Comparison of ENCODE assay signal across 26 cellular contexts in genomic region chr1:28161770-28162550, GRCh38. TPM values are rescaled to one million over a fixed set of nuclear protein-coding genes. Genes with fewer than 3 reads are reported as not detected.
DNase-seq lines count a peak whose midpoint lies in the region; ATAC-seq and TF ChIP-seq lines count a peak whose summit lies in the region.
"Had no signal": no experiment of that assay in that cellular context is flagged by ENCODE, and none has a peak within 500 bp of the region (broad histone marks: within the 10 kb centered on the region; RNA-seq: fewer than 3 reads in every experiment).

No MANE protein-coding gene starts in this region.

- TF ChIP-seq CTCF in left lung (IDR thresholded peaks at IDR 0.05) (no peak), tibial nerve (IDR thresholded peaks at IDR 0.05) (no peak), PC-9 (conservative IDR thresholded peaks at IDR 0.05) (no peak)

- POLR2A ChIA-PET in activated naive CD8-positive, alpha-beta T cell treated with anti-CD3 and anti-CD28 coated beads, Interleukin-2, amount 10 ng/mL, durations not matched to agents 7 days and 5 days (lab: Charles Lee) = interaction anchor here (0.9 kb wide), 1 partner anchor 10 kb away, joined by 4 read pairs; no protein-coding TSS in a partner anchor
- POLR2A ChIA-PET in PC-9 (lab: Charles Lee; ENCODE audit: unreplicated experiment) = no interaction called here

- no peak for ATAC-seq in activated naive CD8-positive, alpha-beta T cell treated with anti-CD3 and anti-CD28 coated beads, Interleukin-2, amount 10 ng/mL, durations not matched to agents 7 days and 5 days (ENCODE audit: low read depth)
- peak; percentile 30 for ATAC-seq in left lung
- ATAC-seq: A549; activated T-cell treated with anti-CD3 and anti-CD28 coated beads, Interleukin-2, amount 50 U/mL, for 4 hours; gastroesophageal sphincter; HCT116 had no signal

- peak; percentile 15 to 25 for TF ChIP-seq EP300 in tibial nerve (IDR thresholded peaks at IDR 0.05)

- no peak overlapping the region for H3K4me3 ChIP-seq in left lung
- no peak overlapping the region for H3K4me3 ChIP-seq in tibial nerve
- H3K4me3 ChIP-seq in PC-9 = no peak overlapping the region
- H3K4me3 ChIP-seq: A549, gastroesophageal sphincter, skin epidermis, thoracic aorta had no signal

- no peaks in the 10 kb centered on the region; the same call in 1 of the 2 replicates for H3F3A ChIP-seq in PC-9 (ENCODE audit: insufficient read depth, low read depth)

- H3K27me3 ChIP-seq in left lung (no peaks in the 10 kb centered on the region), tibial nerve (no peaks in the 10 kb centered on the region), PC-9 (ENCODE audit: insufficient read depth, low read depth) (no peaks in the 10 kb centered on the region)
- H3K27me3 ChIP-seq: brain microvascular endothelial cell, gastroesophageal sphincter had no signal

- TF ChIP-seq POLR2A in tibial nerve (IDR thresholded peaks at IDR 0.05) = no peak

- peak overlapping the region; percentile 44 for H3K27ac Mint-ChIP-seq in activated naive CD8-positive, alpha-beta T cell treated with anti-CD3 and anti-CD28 coated beads, Interleukin-2, amount 10 ng/mL, durations not matched to agents 7 days and 5 days
- no peak overlapping the region for H3K27ac Mint-ChIP-seq in activated naive CD8-positive, alpha-beta T cell treated with anti-CD3 and anti-CD28 coated beads for 36 hours
- H3K27ac Mint-ChIP-seq: activated CD4-positive, alpha-beta memory T cell treated with anti-CD3 and anti-CD28 coated beads for 36 hours; activated naive CD8-positive, alpha-beta T cell; T-helper 1 cell treated with Interleukin-12 subunit alpha and Interleukin-12 subunit beta and Interleukin-4 antibody, amounts not matched to agents 30 μg/mL and 1 μg/mL, for 36 hours had no signal

- no peaks in the 10 kb centered on the region for H3K9me2 ChIP-seq in PC-9 (ENCODE audit: insufficient read depth)

- no peak overlapping the region for H3K4me3 Mint-ChIP-seq in activated naive CD8-positive, alpha-beta T cell treated with anti-CD3 and anti-CD28 coated beads, Interleukin-2, amount 10 ng/mL, durations not matched to agents 7 days and 5 days
- H3K4me3 Mint-ChIP-seq in activated naive CD8-positive, alpha-beta T cell treated with anti-CD3 and anti-CD28 coated beads for 36 hours = no peak overlapping the region
- H3K4me3 Mint-ChIP-seq: activated CD4-positive, alpha-beta memory T cell treated with anti-CD3 and anti-CD28 coated beads for 36 hours; activated naive CD8-positive, alpha-beta T cell; activated T-cell treated with anti-CD3 and anti-CD28 coated beads, Interleukin-2, amount 50 U/mL, for 4 hours; T-helper 1 cell treated with Interleukin-12 subunit alpha and Interleukin-12 subunit beta and Interleukin-4 antibody, amounts not matched to agents 30 μg/mL and 1 μg/mL, for 36 hours had no signal

- H3K4me1 ChIP-seq in left lung (peaks cover 3 to 85% of the 10 kb centered on the region in 2 donors), tibial nerve (peaks cover 0 to 10% (median 0%) of the 10 kb centered on the region in 4 donors), PC-9 (replicated peaks; ENCODE audit: insufficient read depth) (no peaks in the 10 kb centered on the region)
- H3K4me1 ChIP-seq: A549 had no signal

- no peaks in the 10 kb centered on the region for H4K20me1 ChIP-seq in PC-9 (ENCODE audit: insufficient read depth)

- H2AFZ ChIP-seq in PC-9 = no peak overlapping the region

- H3K9me3 Mint-ChIP-seq in activated naive CD8-positive, alpha-beta T cell treated with anti-CD3 and anti-CD28 coated beads, Interleukin-2, amount 10 ng/mL, durations not matched to agents 7 days and 5 days = peaks cover 2% of the 10 kb centered on the region
- no peaks in the 10 kb centered on the region for H3K9me3 Mint-ChIP-seq in activated naive CD8-positive, alpha-beta T cell treated with anti-CD3 and anti-CD28 coated beads for 36 hours
- H3K9me3 Mint-ChIP-seq: activated T-cell treated with anti-CD3 and anti-CD28 coated beads, Interleukin-2, amount 50 U/mL, for 4 hours had no signal

- no peaks in the 10 kb centered on the region for H3K9me3 ChIP-seq in left lung
- H3K9me3 ChIP-seq in tibial nerve = peaks cover 0 to 3% (median 0%) of the 10 kb centered on the region in 4 donors
- no peaks in the 10 kb centered on the region for H3K9me3 ChIP-seq in PC-9 (ENCODE audit: insufficient read depth, low read depth)
- H3K9me3 ChIP-seq: A549, gastroesophageal sphincter had no signal

- no TSS peak for BruUV-seq in PC-9 (replicated peaks; lab: Mats Ljungman, UMichigan)

- peaks cover 37% of the 10 kb centered on the region for H3K27me3 Mint-ChIP-seq in activated naive CD8-positive, alpha-beta T cell treated with anti-CD3 and anti-CD28 coated beads, Interleukin-2, amount 10 ng/mL, durations not matched to agents 7 days and 5 days
- peaks cover 48% of the 10 kb centered on the region for H3K27me3 Mint-ChIP-seq in activated naive CD8-positive, alpha-beta T cell treated with anti-CD3 and anti-CD28 coated beads for 36 hours

- H3K4me1 Mint-ChIP-seq in activated naive CD8-positive, alpha-beta T cell treated with anti-CD3 and anti-CD28 coated beads, Interleukin-2, amount 10 ng/mL, durations not matched to agents 7 days and 5 days = peaks cover 9% of the 10 kb centered on the region
- peaks cover 1% of the 10 kb centered on the region for H3K4me1 Mint-ChIP-seq in activated naive CD8-positive, alpha-beta T cell treated with anti-CD3 and anti-CD28 coated beads for 36 hours

- H3K4me2 ChIP-seq in PC-9 = no peak overlapping the region
- H3K4me2 ChIP-seq: A549 had no signal

- H3K27ac ChIP-seq in left lung (peak overlapping the region; percentile 70 to 74), tibial nerve (peak overlapping the region in 1 of 4 donors; percentile 66), PC-9 (no peak overlapping the region)
- H3K27ac ChIP-seq: A549, brain microvascular endothelial cell, C4-2B, gastroesophageal sphincter, thoracic aorta, WERI-Rb-1 had no signal

- intact Hi-C loops in left lung (cut with DNase I) = no loop called here
- intact Hi-C loops in PC-9 (cut with micrococcal nuclease; ENCODE audit: unreplicated experiment) = no loop called here

- H3K36me3 ChIP-seq in left lung (peaks cover 0 to 10% of the 10 kb centered on the region in 2 donors), tibial nerve (no peaks in the 10 kb centered on the region), PC-9 (ENCODE audit: low read depth) (no peaks in the 10 kb centered on the region)
- H3K36me3 ChIP-seq: brain microvascular endothelial cell, gastroesophageal sphincter, thoracic aorta, WERI-Rb-1 had no signal

- 84 to 85% methylated on average over 10 of the region's 10 CpGs for WGBS in tibial nerve, 2 donors

- H3K36me3 Mint-ChIP-seq in activated naive CD8-positive, alpha-beta T cell treated with anti-CD3 and anti-CD28 coated beads, Interleukin-2, amount 10 ng/mL, durations not matched to agents 7 days and 5 days = peaks cover 3% of the 10 kb centered on the region
- H3K36me3 Mint-ChIP-seq in activated naive CD8-positive, alpha-beta T cell treated with anti-CD3 and anti-CD28 coated beads for 36 hours = no peaks in the 10 kb centered on the region

- CTCF ChIA-PET in PC-9 (lab: Charles Lee) = no interaction called here

- no peaks in the 10 kb centered on the region for H3K79me2 ChIP-seq in PC-9 (ENCODE audit: low read depth)

- DNase-seq in activated naive CD8-positive, alpha-beta T cell treated with anti-CD3 and anti-CD28 coated beads, Interleukin-2, amount 10 ng/mL, durations not matched to agents 7 days and 5 days = no peak
- no peak for DNase-seq in activated naive CD8-positive, alpha-beta T cell treated with anti-CD3 and anti-CD28 coated beads for 36 hours
- DNase-seq in SHP77 treated with DMSO at 0.1 percent for 48 hours (lab: John Stamatoyannopoulos, UW) = peak; percentile 50
- DNase-seq in left lung = no peak
- no peak for DNase-seq in tibial nerve (ENCODE audit: low spot score in 2 of 2)
- no peak for DNase-seq in PC-9
- no peak for DNase-seq in putamen (ENCODE audit: low spot score)
- no peak for DNase-seq in stimulated activated CD4-positive, alpha-beta T cell treated with anti-CD3 and anti-CD28 coated beads, Interleukin-2, amount 100 ng/mL, for 24 hours
- DNase-seq: activated CD4-positive, alpha-beta memory T cell treated with anti-CD3 and anti-CD28 coated beads for 36 hours; activated T-cell treated with anti-CD3 and anti-CD28 coated beads, Interleukin-2, amount 50 U/mL, for 4 hours; brain microvascular endothelial cell; cortex of kidney; erythroblast; KG1; NCI-H1105 treated with DMSO at 0.1 percent for 48 hours; NK-92 treated with Interleukin-12 subunit alpha and Interleukin-12 subunit beta, amount 100 ng/mL, for 24 hours; WERI-Rb-1 had no signal

RNA-seq across cellular contexts. Expression of gene PTAFR, which starts 14.5 kb away (rescaled TPM):
- total RNA-seq in activated naive CD8-positive, alpha-beta T cell treated with anti-CD3 and anti-CD28 coated beads, Interleukin-2, amount 10 ng/mL, durations not matched to agents 7 days and 5 days = 1 to 10 TPM in 1 of 2 experiments, under 1 TPM in 1; 0.99 to 1.1 TPM
- under 1 TPM; 0.22 to 0.29 TPM for total RNA-seq in activated naive CD8-positive, alpha-beta T cell treated with anti-CD3 and anti-CD28 coated beads for 36 hours
- total RNA-seq in left lung (10 to 100 TPM; 19.4 to 59.7 TPM), tibial nerve (10 to 100 TPM in 1 of 4 donors, 1 to 10 TPM in 3; 3.5 to 11.1 (median 5.9) TPM), PC-9 (2021) (7.6 and 12.2 TPM in 2 replicates)
- total RNA-seq: myocyte had no signal
